ENCODE assay signal across 8 cellular contexts in genomic region chr14:49972199-49972671, GRCh38.
DNase-seq lines count a peak whose midpoint lies in the region; ATAC-seq and TF ChIP-seq lines count a peak whose summit lies in the region.

No MANE protein-coding gene starts in this region.

- peak overlapping the region; percentile 87 for H3K27ac ChIP-seq in CD4-positive, CD25-positive, alpha-beta regulatory T cell (ENCODE audit: insufficient read depth, low read length, poor library complexity, severe bottlenecking)
- peak overlapping the region in 20 of 21 experiments; percentile 59 to 98 (median 84) for H3K27ac ChIP-seq in skin epidermis

- H3K4me3 Mint-ChIP-seq in CD4-positive, CD25-positive, alpha-beta regulatory T cell, result peak overlapping the region; percentile 17 to 85 (median 78)
- H3K4me3 Mint-ChIP-seq in T-helper 1 cell treated with Interleukin-12 subunit alpha and Interleukin-12 subunit beta and Interleukin-4 antibody, amounts not matched to agents 30 μg/mL and 1 μg/mL, for 36 hours, result peak overlapping the region; percentile 81

- peak in 1 of 3 donors; percentile 42 for DNase-seq in CD4-positive, CD25-positive, alpha-beta regulatory T cell
- DNase-seq in Jurkat, Clone E6-1 (ENCODE audit: low read depth, low spot score), result peak; percentile 25
- DNase-seq in fibroblast of villous mesenchyme (ENCODE audit: low read depth), result peak; percentile 85
- DNase-seq in NK-92 (lab: John Stamatoyannopoulos, UW; ENCODE audit: unreplicated experiment), result no peak

- H3K4me3 ChIP-seq in CD4-positive, CD25-positive, alpha-beta regulatory T cell (ENCODE audit: low read depth, low read length), result peak overlapping the region; percentile 75
- H3K4me3 ChIP-seq in Jurkat, Clone E6-1 (ENCODE audit: low read length), result no peak overlapping the region
- H3K4me3 ChIP-seq in fibroblast of villous mesenchyme (ENCODE audit: low read depth, low read length), result peak overlapping the region; percentile 38
- H3K4me3 ChIP-seq in skin epidermis, result no peak overlapping the region

- H3K36me3 Mint-ChIP-seq in CD4-positive, CD25-positive, alpha-beta regulatory T cell, result no peaks in the 10 kb centered on the region
- H3K36me3 Mint-ChIP-seq in T-helper 1 cell treated with Interleukin-12 subunit alpha and Interleukin-12 subunit beta and Interleukin-4 antibody, amounts not matched to agents 30 μg/mL and 1 μg/mL, for 36 hours (ENCODE audit: low read depth), result peaks cover 3% of the 10 kb centered on the region

- ATAC-seq in CD4-positive, CD25-positive, alpha-beta regulatory T cell (ENCODE audit: low read depth in 2 of 2), result no peak
- ATAC-seq in GM19328 (IDR thresholded peaks at IDR 0.05; ENCODE audit: unreplicated experiment), result no peak
- no peak for ATAC-seq in GM21576 (IDR thresholded peaks at IDR 0.05; ENCODE audit: unreplicated experiment)

- peaks cover 52% of the 10 kb centered on the region for H3K4me1 ChIP-seq in CD4-positive, CD25-positive, alpha-beta regulatory T cell (ENCODE audit: control insufficient read depth, insufficient read depth, low read length, poor library complexity, severe bottlenecking)

- peaks cover 0 to 2% (median 0%) of the 10 kb centered on the region in 7 donors for H3K9me3 Mint-ChIP-seq in CD4-positive, CD25-positive, alpha-beta regulatory T cell
- no peaks in the 10 kb centered on the region for H3K9me3 Mint-ChIP-seq in T-helper 1 cell treated with Interleukin-12 subunit alpha and Interleukin-12 subunit beta and Interleukin-4 antibody, amounts not matched to agents 30 μg/mL and 1 μg/mL, for 36 hours

- no peaks in the 10 kb centered on the region for H3K36me3 ChIP-seq in CD4-positive, CD25-positive, alpha-beta regulatory T cell (ENCODE audit: control insufficient read depth, insufficient read depth, low read length)

- H3K27me3 Mint-ChIP-seq in CD4-positive, CD25-positive, alpha-beta regulatory T cell, result no peaks in the 10 kb centered on the region
- H3K27me3 Mint-ChIP-seq in T-helper 1 cell treated with Interleukin-12 subunit alpha and Interleukin-12 subunit beta and Interleukin-4 antibody, amounts not matched to agents 30 μg/mL and 1 μg/mL, for 36 hours (ENCODE audit: low read depth), result no peaks in the 10 kb centered on the region

- no peaks in the 10 kb centered on the region for H3K27me3 ChIP-seq in CD4-positive, CD25-positive, alpha-beta regulatory T cell (ENCODE audit: control insufficient read depth, insufficient read depth, low read length)

- no peaks in the 10 kb centered on the region for H3K9me3 ChIP-seq in CD4-positive, CD25-positive, alpha-beta regulatory T cell (ENCODE audit: control insufficient read depth in 2 of 2, low read length in 2 of 2)

- peak overlapping the region; percentile 96 to 100 (median 99) for H3K27ac Mint-ChIP-seq in CD4-positive, CD25-positive, alpha-beta regulatory T cell
- H3K27ac Mint-ChIP-seq in T-helper 1 cell treated with Interleukin-12 subunit alpha and Interleukin-12 subunit beta and Interleukin-4 antibody, amounts not matched to agents 30 μg/mL and 1 μg/mL, for 36 hours, result peak overlapping the region; percentile 96

- peaks cover 27 to 77% (median 47%) of the 10 kb centered on the region in 4 donors for H3K4me1 Mint-ChIP-seq in CD4-positive, CD25-positive, alpha-beta regulatory T cell
- H3K4me1 Mint-ChIP-seq in T-helper 1 cell treated with Interleukin-12 subunit alpha and Interleukin-12 subunit beta and Interleukin-4 antibody, amounts not matched to agents 30 μg/mL and 1 μg/mL, for 36 hours (ENCODE audit: low read depth), result peaks cover 50% of the 10 kb centered on the region

- no peak for TF ChIP-seq CTCF in fibroblast of villous mesenchyme (IDR thresholded peaks at IDR 0.05; ENCODE audit: insufficient read depth, low read depth, low read length)

Comparison
In these comparisons a context has a peak if more than half of its experiments do, and no peak if none do; other contexts are left out.
1. H3K4me3 ChIP-seq: peak in CD4-positive, CD25-positive, alpha-beta regulatory T cell (single experiment) and fibroblast of villous mesenchyme (single experiment); none in Jurkat, Clone E6-1 (single experiment) and skin epidermis (0 of 7).